Comparison of ENCODE assay signal across 20 cellular contexts in the genomic region with DNA sequence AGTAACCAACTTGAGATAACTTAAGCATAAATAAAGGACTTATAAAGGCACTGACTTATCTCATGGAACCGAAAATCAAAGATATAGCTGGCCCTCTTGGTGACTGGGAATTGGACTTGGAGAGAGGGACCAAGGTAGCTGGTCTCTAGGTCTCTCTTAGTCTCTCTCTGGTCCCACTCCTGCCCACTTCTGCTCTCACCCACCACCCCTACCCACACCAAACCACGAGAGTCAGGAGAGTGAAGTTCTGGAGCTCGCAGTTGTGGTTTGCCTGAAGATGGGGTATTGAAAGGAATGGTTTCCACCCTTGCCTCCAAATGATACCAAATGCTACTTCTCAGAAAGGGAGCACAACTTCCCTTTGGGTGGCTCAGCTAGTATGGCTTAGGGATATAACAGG.
A peak's percentile ranks its signal among the peaks of the same experiment; 100 is the strongest.
DNase-seq lines count a peak whose midpoint lies in the region; ATAC-seq and TF ChIP-seq lines count a peak whose summit lies in the region.
"Had no signal": no experiment of that assay in that cellular context is flagged by ENCODE, and none has a peak within 500 bp of the region (broad histone marks: within the 10 kb centered on the region; RNA-seq: fewer than 3 reads in every experiment).

No MANE protein-coding gene starts in this region.

- H3K4me3 ChIP-seq in HEK293 (ENCODE audit: low read depth, low read length) (no peak overlapping the region), NB4 (ENCODE audit: low read depth, low read length) (no peak overlapping the region), esophagus muscularis mucosa (no peak overlapping the region)
- H3K4me3 ChIP-seq: A549; BLaER1 treated with 17β-estradiol and CSF1 and Interleukin-3, amounts not matched to agents 10 nM and 100 nM; GM23338 had no signal

- TF ChIP-seq CTCF in HEK293 (tag by site-specific recombination; IDR thresholded peaks at IDR 0.05) (no peak), NB4 (IDR thresholded peaks at IDR 0.05; ENCODE audit: low read depth, low read length) (no peak), esophagus muscularis mucosa (IDR thresholded peaks at IDR 0.05) (no peak)

- H3K27me3 ChIP-seq in esophagus muscularis mucosa: no peaks in the 10 kb centered on the region
- H3K27me3 ChIP-seq: BE2C; BLaER1 treated with 17β-estradiol and CSF1 and Interleukin-3, amounts not matched to agents 10 nM and 100 nM had no signal

- H3K9me3 ChIP-seq in HEK293 (ENCODE audit: control insufficient read depth, insufficient read depth, low read depth, low read length) (no peaks in the 10 kb centered on the region), esophagus muscularis mucosa (no peaks in the 10 kb centered on the region)
- H3K9me3 ChIP-seq: A549; BE2C; BLaER1 treated with 17β-estradiol and CSF1 and Interleukin-3, amounts not matched to agents 10 nM and 100 nM had no signal

- ATAC-seq in GM18907 (IDR thresholded peaks at IDR 0.05; ENCODE audit: unreplicated experiment): no peak
- ATAC-seq: A549, GM23338, HCT116 had no signal

- H3K36me3 ChIP-seq in HEK293 (ENCODE audit: control insufficient read depth in 2 of 2, insufficient read depth in 1 of 2, low read length in 2 of 2) (no peaks in the 10 kb centered on the region), esophagus muscularis mucosa (no peaks in the 10 kb centered on the region)
- H3K36me3 ChIP-seq: BE2C; BLaER1 treated with 17β-estradiol and CSF1 and Interleukin-3, amounts not matched to agents 10 nM and 100 nM had no signal

- TF ChIP-seq POLR2A in NB4 (IDR thresholded peaks at IDR 0.05; ENCODE audit: extremely low read depth, insufficient read length) (no peak), esophagus muscularis mucosa (IDR thresholded peaks at IDR 0.05; ENCODE audit: low read depth) (no peak)

- CTCF ChIA-PET in HEK293 (lab: Yijun Ruan, JAX): no interaction called here

- intact Hi-C loops in esophagus muscularis mucosa (cut with DNase I): no loop called here

- TF ChIP-seq EP300 in esophagus muscularis mucosa (IDR thresholded peaks at IDR 0.05): no peak

- H3K27ac ChIP-seq in HEK293 (ENCODE audit: extremely low read depth, low read depth, low read length): no peak overlapping the region
- peak overlapping the region in 1 of 4 donors; percentile 59 for H3K27ac ChIP-seq in esophagus muscularis mucosa (replicated peaks in 1 of 4)
- H3K27ac ChIP-seq: A549; BLaER1 treated with 17β-estradiol and CSF1 and Interleukin-3, amounts not matched to agents 10 nM and 100 nM had no signal

- H3K4me1 ChIP-seq in HEK293 (ENCODE audit: control insufficient read depth, insufficient read depth, low read length) (peaks cover 14% of the 10 kb centered on the region), esophagus muscularis mucosa (peaks cover 0 to 46% (median 40%) of the 10 kb centered on the region in 4 donors)
- H3K4me1 ChIP-seq: A549 had no signal

- 93% methylated on average over 3 of the region's 3 CpGs for WGBS in esophagus muscularis mucosa

- POLR2A ChIA-PET in HEK293 (lab: Yijun Ruan, JAX): no interaction called here

- DNase-seq in NB4 (ENCODE audit: low read depth): peak; percentile 12
- DNase-seq in esophagus muscularis mucosa (ENCODE audit: extremely low spot score): peak; percentile 79
- no peak for DNase-seq in mesenteric fat pad (ENCODE audit: low spot score)
- DNase-seq in GM19238 (ENCODE audit: insufficient read length, low spot score): no peak
- DNase-seq: 8988T; ACHN; BE2C; Calu3; CD4-positive, alpha-beta memory T cell; COR-L47; DMS53; DMS79 treated with DMSO at 0.1 percent for 48 hours; H9; HFFc6 had no signal

TF ChIP-seq in HEK293, 187 proteins besides CTCF, POLR2A, EP300 and RAD21:
- TF ChIP-seq, protein P1, sequence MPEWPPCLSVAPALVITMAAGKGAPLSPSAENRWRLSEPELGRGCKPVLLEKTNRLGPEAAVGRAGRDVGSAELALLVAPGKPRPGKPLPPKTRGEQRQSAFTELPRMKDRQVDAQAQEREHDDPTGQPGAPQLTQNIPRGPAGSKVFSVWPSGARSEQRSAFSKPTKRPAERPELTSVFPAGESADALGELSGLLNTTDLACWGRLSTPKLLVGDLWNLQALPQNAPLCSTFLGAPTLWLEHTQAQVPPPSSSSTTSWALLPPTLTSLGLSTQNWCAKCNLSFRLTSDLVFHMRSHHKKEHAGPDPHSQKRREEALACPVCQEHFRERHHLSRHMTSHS (tag by site-specific recombination; IDR thresholded peaks at IDR 0.05): no peak
- TF ChIP-seq ZNF664 (tag by site-specific recombination; IDR thresholded peaks at IDR 0.05) (no peak), EGR2 (tag by site-specific recombination; IDR thresholded peaks at IDR 0.05; ENCODE audit: low read depth) (peak; percentile 41; the same call in 1 of the 2 replicates), ZFHX2 (tag by site-specific recombination; conservative IDR thresholded peaks at IDR 0.05) (peak; percentile 65)
TF ChIP-seq in HEK293: peak in this region for 2.

Comparison
In these comparisons a context has a peak if more than half of its experiments do, and no peak if none do; other contexts are left out.
1. DNase-seq: peak in NB4 (single experiment) and esophagus muscularis mucosa (single experiment); none in mesenteric fat pad (single experiment) and GM19238 (single experiment).